In the genomic region with DNA sequence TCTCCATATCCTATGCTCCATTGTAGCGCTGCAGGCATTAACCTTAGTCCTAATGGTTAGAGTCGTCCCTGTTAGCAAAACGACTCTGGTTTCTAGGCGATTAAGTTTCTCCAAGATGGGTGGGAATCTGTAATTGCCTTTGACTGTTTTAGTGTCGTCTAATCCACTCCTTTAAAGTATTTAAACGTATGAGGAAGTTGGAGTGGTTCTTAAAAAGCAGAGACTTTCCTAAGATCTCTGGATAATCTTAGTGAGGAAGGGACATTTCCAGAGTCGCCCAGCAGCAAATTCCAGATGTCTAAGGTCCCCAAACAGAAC, we compare ENCODE assay signal across 8 cellular contexts. TPM values are rescaled to one million over a fixed set of nuclear protein-coding genes. Genes with fewer than 3 reads are reported as not detected.
DNase-seq lines count a peak whose midpoint lies in the region; ATAC-seq and TF ChIP-seq lines count a peak whose summit lies in the region.

No MANE protein-coding gene starts in this region.

- no peaks in the 10 kb centered on the region for H3K27me3 ChIP-seq in CD8-positive, alpha-beta memory T cell (ENCODE audit: insufficient read depth, low read length, poor library complexity, severe bottlenecking)

- peak overlapping the region; percentile 98 to 100 (median 100) for H3K4me3 Mint-ChIP-seq in CD8-positive, alpha-beta memory T cell
- peak overlapping the region; percentile 99 for H3K4me3 Mint-ChIP-seq in osteocyte (ENCODE audit: unreplicated experiment)

- POLR2A ChIA-PET in CD8-positive, alpha-beta memory T cell (lab: Charles Lee): interaction anchor here (0.6 to 2.1 kb wide), 7 partner anchors 10 to 1027 kb away, joined by 3 to 24 read pairs (median 7); a partner anchor contains a TSS
- POLR2A ChIA-PET in RWPE1 (lab: Yijun Ruan, JAX; ENCODE audit: low non-redundant PET): interaction anchor here (0.7 kb wide), 1 partner anchor 99 kb away, joined by 3 read pairs; no protein-coding TSS in a partner anchor

- peak overlapping the region; percentile 100 for H3K27ac Mint-ChIP-seq in CD8-positive, alpha-beta memory T cell
- peak overlapping the region; percentile 100 for H3K27ac Mint-ChIP-seq in osteocyte (ENCODE audit: unreplicated experiment)

- H3K4me1 ChIP-seq in CD8-positive, alpha-beta memory T cell (ENCODE audit: insufficient read depth, low read length): peaks cover 35% of the 10 kb centered on the region

- ATAC-seq in GM21528 (IDR thresholded peaks at IDR 0.05; ENCODE audit: low FRiP score, unreplicated experiment): no peak
- ATAC-seq in HG02884 (IDR thresholded peaks at IDR 0.05; ENCODE audit: unreplicated experiment): no peak

- CTCF ChIA-PET in CD8-positive, alpha-beta memory T cell (lab: Charles Lee): interaction anchor here (1.1 to 2.0 kb wide), 5 partner anchors 10 to 1027 kb away, joined by 3 to 6 read pairs (median 4); a partner anchor contains a TSS
- CTCF ChIA-PET in RWPE1 (lab: Yijun Ruan, JAX): interaction anchor here (0.6 to 1.0 kb wide), 2 partner anchors 91 to 1073 kb away, joined by 3 read pairs; no protein-coding TSS in a partner anchor

- H3K9me3 Mint-ChIP-seq in CD8-positive, alpha-beta memory T cell: no peaks in the 10 kb centered on the region
- no peaks in the 10 kb centered on the region for H3K9me3 Mint-ChIP-seq in osteocyte (ENCODE audit: unreplicated experiment)

- DNase-seq in CD8-positive, alpha-beta memory T cell: no peak
- no peak for DNase-seq in RWPE1 (ENCODE audit: low spot score)
- DNase-seq in epithelial cell of proximal tubule (ENCODE audit: low read depth): no peak
- DNase-seq in osteocyte (ENCODE audit: extremely low spot score, unreplicated experiment): no peak
- DNase-seq in stimulated activated CD4-positive, alpha-beta T cell treated with anti-CD3 and anti-CD28 coated beads, Interleukin-12 subunit alpha, Interleukin-12 subunit beta, amount 100 ng/mL, for 4 hours: no peak
- DNase-seq in GM13976 (ENCODE audit: low spot score): no peak

- peak overlapping the region; percentile 99 for H3K27ac ChIP-seq in CD8-positive, alpha-beta memory T cell (ENCODE audit: low read depth, low read length)
- peak overlapping the region; percentile 91 for H3K27ac ChIP-seq in RWPE1

- TF ChIP-seq CTCF in RWPE1 (conservative IDR thresholded peaks at IDR 0.05; ENCODE audit: low read depth): no peak
- TF ChIP-seq CTCF in epithelial cell of proximal tubule (conservative IDR thresholded peaks at IDR 0.05; ENCODE audit: low read depth, low read length): no peak
- TF ChIP-seq CTCF in osteocyte (IDR thresholded peaks at IDR 0.05): no peak
- TF ChIP-seq CTCF in GM13976 (IDR thresholded peaks at IDR 0.05; ENCODE audit: borderline replicate concordance, control extremely low read depth, extremely low read depth, insufficient read depth, missing control alignments): no peak

- peaks cover 43 to 73% (median 68%) of the 10 kb centered on the region in 3 donors for H3K4me1 Mint-ChIP-seq in CD8-positive, alpha-beta memory T cell
- H3K4me1 Mint-ChIP-seq in osteocyte (ENCODE audit: unreplicated experiment): peaks cover 23% of the 10 kb centered on the region

- H3K27me3 Mint-ChIP-seq in CD8-positive, alpha-beta memory T cell: peaks cover 0 to 2% of the 10 kb centered on the region in 2 donors
- H3K27me3 Mint-ChIP-seq in osteocyte (ENCODE audit: unreplicated experiment): no peaks in the 10 kb centered on the region

- peaks cover 0 to 83% (median 15%) of the 10 kb centered on the region in 3 donors for H3K36me3 Mint-ChIP-seq in CD8-positive, alpha-beta memory T cell
- peaks cover 16% of the 10 kb centered on the region for H3K36me3 Mint-ChIP-seq in osteocyte (ENCODE audit: unreplicated experiment)

- peaks cover 15% of the 10 kb centered on the region for H3K36me3 ChIP-seq in CD8-positive, alpha-beta memory T cell (ENCODE audit: insufficient read depth, low read length)

- H3K9me3 ChIP-seq in CD8-positive, alpha-beta memory T cell (ENCODE audit: low read length): no peaks in the 10 kb centered on the region

- in situ Hi-C loops in GM13976 (cut with MboI; ENCODE audit: low sequenced_read_pairs, unreplicated experiment): no loop called here

- peak overlapping the region; percentile 80 for H3K4me3 ChIP-seq in CD8-positive, alpha-beta memory T cell (ENCODE audit: low read length)
- peak overlapping the region; percentile 91 for H3K4me3 ChIP-seq in epithelial cell of proximal tubule (ENCODE audit: low read depth, low read length)

RNA-seq across cellular contexts. Expression of a gene that starts 0.3 kb away (rescaled TPM):
- total RNA-seq in CD8-positive, alpha-beta memory T cell: 10 to 100 TPM; 86.0 to 87.2 TPM
- polyA plus RNA-seq in CD8-positive, alpha-beta memory T cell: 63.6 TPM
- 19.0 and 32.1 TPM in 2 replicates for total RNA-seq in epithelial cell of proximal tubule
- 38.9 and 39.1 TPM in 2 replicates for total RNA-seq in osteocyte

RNA-seq across cellular contexts. Expression of a gene that starts 0.5 kb away (rescaled TPM):
- 10 to 100 TPM; 14.0 to 15.3 TPM for total RNA-seq in CD8-positive, alpha-beta memory T cell
- 23.5 TPM for polyA plus RNA-seq in CD8-positive, alpha-beta memory T cell
- total RNA-seq in epithelial cell of proximal tubule (5.8 and 8.6 TPM in 2 replicates), osteocyte (18.4 and 19.9 TPM in 2 replicates)

RNA-seq across cellular contexts. Expression of a gene that starts 28.8 kb away (rescaled TPM):
- total RNA-seq in CD8-positive, alpha-beta memory T cell: 10 to 100 TPM; 10.8 to 11.0 TPM
- polyA plus RNA-seq in CD8-positive, alpha-beta memory T cell: 8.1 TPM
- 11.3 and 11.9 TPM in 2 replicates for total RNA-seq in epithelial cell of proximal tubule
- total RNA-seq in osteocyte: 18.4 and 19.7 TPM in 2 replicates
